ENCODE assay signal across 1 cellular context in genomic region chr6:45717027-45717426, GRCh38.
TF ChIP-seq lines count a peak whose summit lies in the region.

No MANE protein-coding gene starts in this region.

TF ChIP-seq in HepG2, 621 proteins besides CTCF, POLR2A, EP300 and RAD21 (continued from another document):
- TF ChIP-seq ZBED4 (CRISPR knock-in tag; IDR thresholded peaks at IDR 0.05; ENCODE audit: borderline replicate concordance): no peak
- TF ChIP-seq ATF7 (IDR thresholded peaks at IDR 0.05): peak; percentile 82
- no peak for TF ChIP-seq ATF7 (CRISPR knock-in tag; IDR thresholded peaks at IDR 0.05)
